In the genomic region with DNA sequence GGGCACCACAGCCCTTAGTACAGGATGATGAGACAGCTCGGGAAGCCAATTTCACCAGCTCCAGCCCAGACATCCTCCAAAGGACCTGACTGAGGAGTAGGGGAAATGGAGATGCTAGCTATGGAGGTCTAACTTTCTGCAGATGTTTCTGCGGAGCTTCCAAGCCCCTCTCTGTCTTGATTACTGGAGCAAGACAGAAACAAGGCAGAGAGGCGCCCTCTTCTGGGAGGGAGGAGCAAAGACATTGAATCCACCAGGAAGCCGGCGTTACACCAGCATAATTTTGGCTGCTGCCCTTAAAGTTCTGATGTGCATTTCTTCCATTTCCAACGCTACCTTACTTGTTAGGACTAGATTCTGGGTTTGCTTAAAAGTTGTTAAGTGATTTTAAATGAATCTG, we compare ENCODE assay signal across 9 cellular contexts.
DNase-seq lines count a peak whose midpoint lies in the region; ATAC-seq and TF ChIP-seq lines count a peak whose summit lies in the region.
"Had no signal": no experiment of that assay in that cellular context is flagged by ENCODE, and none has a peak within 500 bp of the region (broad histone marks: within the 10 kb centered on the region; RNA-seq: fewer than 3 reads in every experiment).

No MANE protein-coding gene starts in this region.

- ATAC-seq in GM19324 (IDR thresholded peaks at IDR 0.05; ENCODE audit: low FRiP score, unreplicated experiment) = no peak
- no peak for ATAC-seq in naive thymus-derived CD4-positive, alpha-beta T cell

- no peak overlapping the region for H3K4me3 Mint-ChIP-seq in naive thymus-derived CD4-positive, alpha-beta T cell

- peak in 52 of 56 donors; percentile 12 to 57 (median 38) for TF ChIP-seq CTCF in dorsolateral prefrontal cortex (IDR thresholded peaks at IDR 0.05 in 54 of 56, conservative IDR thresholded peaks at IDR 0.05 in 2 of 56; ENCODE audit: low read depth in 1 of 56, partially characterized antibody in 56 of 56)

- POLR2A ChIA-PET in naive thymus-derived CD4-positive, alpha-beta T cell (lab: Charles Lee) = no interaction called here

- no peak overlapping the region for H3K4me3 ChIP-seq in dorsolateral prefrontal cortex
- no peak overlapping the region for H3K4me3 ChIP-seq in naive thymus-derived CD4-positive, alpha-beta T cell (ENCODE audit: low read length)
- H3K4me3 ChIP-seq: vagina had no signal

- no peaks in the 10 kb centered on the region for H3K36me3 ChIP-seq in naive thymus-derived CD4-positive, alpha-beta T cell (ENCODE audit: control insufficient read depth in 2 of 3, insufficient read depth in 3 of 3, low read length in 3 of 3)
- H3K36me3 ChIP-seq: vagina had no signal

- H3K27ac Mint-ChIP-seq in naive thymus-derived CD4-positive, alpha-beta T cell = no peak overlapping the region

- CTCF ChIA-PET in naive thymus-derived CD4-positive, alpha-beta T cell (lab: Charles Lee) = no interaction called here

- H3K36me3 Mint-ChIP-seq in naive thymus-derived CD4-positive, alpha-beta T cell = peaks cover 0 to 8% (median 0%) of the 10 kb centered on the region in 5 donors

- H3K27me3 Mint-ChIP-seq in naive thymus-derived CD4-positive, alpha-beta T cell = peaks cover 80 to 94% (median 87%) of the 10 kb centered on the region in 5 donors

- DNase-seq in stimulated activated CD4-positive, alpha-beta T cell treated with anti-CD3 and anti-CD28 coated beads, Interleukin-15, amount 100 ng/mL, for 24 hours = peak; percentile 43
- no peak for DNase-seq in stimulated activated CD4-positive, alpha-beta T cell treated with anti-CD3 and anti-CD28 coated beads, Interleukin-4, amount 100 ng/mL, for 24 hours
- DNase-seq in NCI-H2227 (lab: John Stamatoyannopoulos, UW; ENCODE audit: unreplicated experiment) = peak; percentile 67
- DNase-seq in dorsolateral prefrontal cortex = no peak
- DNase-seq in T-helper 1 cell = no peak
- no peak for DNase-seq in ureter (ENCODE audit: low spot score)
- DNase-seq in naive thymus-derived CD4-positive, alpha-beta T cell = no peak

- H3K27me3 ChIP-seq in dorsolateral prefrontal cortex = peaks cover 0 to 78% (median 29%) of the 10 kb centered on the region in 45 donors
- H3K27me3 ChIP-seq in naive thymus-derived CD4-positive, alpha-beta T cell (ENCODE audit: control insufficient read depth in 2 of 2, insufficient read depth in 2 of 2, low read length in 2 of 2) = peaks cover 14 to 31% of the 10 kb centered on the region in 2 donors
- H3K27me3 ChIP-seq: vagina had no signal

- H3K4me1 Mint-ChIP-seq in naive thymus-derived CD4-positive, alpha-beta T cell = peaks cover 12 to 25% (median 21%) of the 10 kb centered on the region in 7 donors

- H3K4me1 ChIP-seq in naive thymus-derived CD4-positive, alpha-beta T cell (ENCODE audit: control insufficient read depth in 2 of 2, insufficient read depth in 2 of 2, low read length in 2 of 2) = no peaks in the 10 kb centered on the region

- peaks cover 0 to 7% (median 0%) of the 10 kb centered on the region in 11 donors for H3K9me3 Mint-ChIP-seq in naive thymus-derived CD4-positive, alpha-beta T cell

- intact Hi-C loops in dorsolateral prefrontal cortex (cut with DNase I) = loop anchor here (10.0 kb wide), 3 partner anchors 232 to 302 kb away; no protein-coding TSS in a partner anchor
- intact Hi-C loops in naive thymus-derived CD4-positive, alpha-beta T cell (cut with micrococcal nuclease) = loop anchor here in 1 of 2 donors (5.0 kb wide), 1 partner anchor 279 kb away; no protein-coding TSS in a partner anchor

- H3K9me3 ChIP-seq in naive thymus-derived CD4-positive, alpha-beta T cell (ENCODE audit: control insufficient read depth in 2 of 3, low read length in 3 of 3) = no peaks in the 10 kb centered on the region
- H3K9me3 ChIP-seq: vagina had no signal

- H3K27ac ChIP-seq in dorsolateral prefrontal cortex = no peak overlapping the region
- H3K27ac ChIP-seq in naive thymus-derived CD4-positive, alpha-beta T cell (ENCODE audit: low read depth, low read length) = no peak overlapping the region
- H3K27ac ChIP-seq: vagina had no signal

Comparison
In these comparisons a context has a peak if more than half of its experiments do, and no peak if none do; other contexts are left out.
1. DNase-seq: peak in stimulated activated CD4-positive, alpha-beta T cell treated with anti-CD3 and anti-CD28 coated beads, Interleukin-15, amount 100 ng/mL, for 24 hours (single experiment) and NCI-H2227 (single experiment); none in stimulated activated CD4-positive, alpha-beta T cell treated with anti-CD3 and anti-CD28 coated beads, Interleukin-4, amount 100 ng/mL, for 24 hours (single experiment), dorsolateral prefrontal cortex (0 of 10), T-helper 1 cell (0 of 5), ureter (single experiment) and naive thymus-derived CD4-positive, alpha-beta T cell (0 of 9).